ENCODE assay signal across 8 cellular contexts in genomic region chr1:243851129-243851756, GRCh38. TPM values are rescaled to one million over a fixed set of nuclear protein-coding genes. Genes with fewer than 3 reads are reported as not detected.
DNase-seq lines count a peak whose midpoint lies in the region; ATAC-seq and TF ChIP-seq lines count a peak whose summit lies in the region.

No MANE protein-coding gene starts in this region.

- peak overlapping the region; percentile 82 for H3K27ac Mint-ChIP-seq in chondrocyte (ENCODE audit: unreplicated experiment)

- H3K36me3 Mint-ChIP-seq in chondrocyte (ENCODE audit: low read depth): no peaks in the 10 kb centered on the region

- DNase-seq in NCI-H524 treated with DMSO at 0.1 percent for 48 hours (lab: John Stamatoyannopoulos, UW) (peak; percentile 62), NCI-H524 (lab: John Stamatoyannopoulos, UW) (no peak), NCI-H1694 (lab: John Stamatoyannopoulos, UW) (peak; percentile 100), chondrocyte (ENCODE audit: low spot score) (no peak), mucosa of gallbladder (ENCODE audit: low spot score) (peak; percentile 11), MV-4-11 (lab: John Stamatoyannopoulos, UW) (no peak), GM20000 (ENCODE audit: low spot score) (no peak)

- no peak for TF ChIP-seq CTCF in chondrocyte (IDR thresholded peaks at IDR 0.05)
- no peak for TF ChIP-seq CTCF in GM20000 (IDR thresholded peaks at IDR 0.05; ENCODE audit: extremely low read depth, missing control alignments)

- no peak for ATAC-seq in HG03196 (IDR thresholded peaks at IDR 0.05; ENCODE audit: unreplicated experiment)

- peaks cover 25% of the 10 kb centered on the region for H3K4me1 Mint-ChIP-seq in chondrocyte (ENCODE audit: low read depth)

- H3K27me3 Mint-ChIP-seq in chondrocyte (ENCODE audit: low read depth): no peaks in the 10 kb centered on the region

- no peaks in the 10 kb centered on the region for H3K9me3 Mint-ChIP-seq in chondrocyte (ENCODE audit: low read depth)

- H3K4me3 Mint-ChIP-seq in chondrocyte (ENCODE audit: unreplicated experiment): peak overlapping the region; percentile 80

RNA-seq across cellular contexts. Expression of gene AKT3, which starts 1.2 kb away (rescaled TPM):
- total RNA-seq in chondrocyte: 85.0 to 113 TPM (median 111 TPM) in 3 replicates
- total RNA-seq in mucosa of gallbladder: 35.0 TPM

Comparison
In these comparisons a context has a peak if more than half of its experiments do, and no peak if none do; other contexts are left out.
1. DNase-seq: peak in NCI-H524 treated with DMSO at 0.1 percent for 48 hours (single experiment), NCI-H1694 (single experiment) and mucosa of gallbladder (single experiment); none in NCI-H524 (0 of 2), chondrocyte (single experiment), MV-4-11 (single experiment) and GM20000 (single experiment).